In genomic region chr9:121675381-121675780, GRCh38 we compare ENCODE assay signal across 21 cellular contexts. TPM values are rescaled to one million over a fixed set of nuclear protein-coding genes. Genes with fewer than 3 reads are reported as not detected.
DNase-seq lines count a peak whose midpoint lies in the region; ATAC-seq, FAIRE-seq and TF ChIP-seq lines count a peak whose summit lies in the region.
"Had no signal": no experiment of that assay in that cellular context is flagged by ENCODE, and none has a peak within 500 bp of the region (broad histone marks: within the 10 kb centered on the region; RNA-seq: fewer than 3 reads in every experiment).

No MANE protein-coding gene starts in this region.

- H3K9ac ChIP-seq in kidney (ENCODE audit: low read length in 2 of 2) = no peak overlapping the region
- H3K9ac ChIP-seq in neuronal stem cell (ENCODE audit: low read depth, low read length, poor library complexity) = no peak overlapping the region
- H3K9ac ChIP-seq: GM23248 had no signal

- H2BK12ac ChIP-seq in neuronal stem cell (ENCODE audit: low read length) = no peak overlapping the region

- no peak overlapping the region for H3K23ac ChIP-seq in neuronal stem cell (ENCODE audit: low read depth, low read length, poor library complexity)

- no peak overlapping the region for H3K4me3 ChIP-seq in cardiac muscle cell
- H3K4me3 ChIP-seq in kidney (ENCODE audit: low read length in 2 of 2) = no peak overlapping the region
- no peak overlapping the region for H3K4me3 ChIP-seq in neuronal stem cell (ENCODE audit: low read length in 2 of 2)
- no peak overlapping the region for H3K4me3 ChIP-seq in spleen
- H3K4me3 ChIP-seq: GM12878, GM23248, Peyer's patch had no signal

- peak overlapping the region; percentile 68 for H3K27ac ChIP-seq in cardiac muscle cell
- H3K27ac ChIP-seq in kidney (ENCODE audit: low read depth in 2 of 2, low read length in 2 of 2) = no peak overlapping the region
- no peak overlapping the region for H3K27ac ChIP-seq in neuronal stem cell (replicated peaks; ENCODE audit: low read length)
- no peak overlapping the region for H3K27ac ChIP-seq in spleen
- H3K27ac ChIP-seq: C4-2B, GM23248, Peyer's patch had no signal

- H3K36me3 ChIP-seq in cardiac muscle cell (no peaks in the 10 kb centered on the region), kidney (ENCODE audit: control insufficient read depth in 1 of 2, insufficient read depth in 2 of 2, low read length in 2 of 2) (peaks cover 3 to 9% of the 10 kb centered on the region in 2 donors), neuronal stem cell (replicated peaks in 1 of 2; ENCODE audit: control insufficient read depth in 2 of 2, insufficient read depth in 2 of 2, low read length in 2 of 2) (peaks cover 11 to 18% of the 10 kb centered on the region in 2 donors), spleen (peaks cover 0 to 5% (median 0%) of the 10 kb centered on the region in 6 donors)

- intact Hi-C loops in left cardiac atrium (cut with DNase I) = no loop called here
- intact Hi-C loops in kidney (cut with DNase I) = no loop called here
- intact Hi-C loops in spleen (cut with DNase I; ENCODE audit: low total_unique reads) = no loop called here

- no peak overlapping the region for H2AFZ ChIP-seq in neuronal stem cell (ENCODE audit: low read length)
- H2AFZ ChIP-seq: GM23248 had no signal

- no peak overlapping the region for H2BK5ac ChIP-seq in neuronal stem cell (ENCODE audit: low read length)

- no peak for FAIRE-seq in kidney (lab: Jason Lieb, UNC)
- FAIRE-seq: A204.1, GM12878, GM18507 had no signal

- H3K9me3 ChIP-seq in cardiac muscle cell (ENCODE audit: low read depth) = no peaks in the 10 kb centered on the region
- H3K9me3 ChIP-seq in kidney (ENCODE audit: control insufficient read depth in 1 of 2, low read length in 2 of 2) = no peaks in the 10 kb centered on the region
- no peaks in the 10 kb centered on the region for H3K9me3 ChIP-seq in neuronal stem cell (replicated peaks in 1 of 2; ENCODE audit: control insufficient read depth in 2 of 2, insufficient read depth in 1 of 2, low read depth in 1 of 2, low read length in 2 of 2)
- no peaks in the 10 kb centered on the region for H3K9me3 ChIP-seq in spleen
- H3K9me3 ChIP-seq: Peyer's patch had no signal

- ATAC-seq in left cardiac atrium = no peak
- no peak for ATAC-seq in HG03159 (IDR thresholded peaks at IDR 0.05; ENCODE audit: unreplicated experiment)
- no peak for ATAC-seq in HG03342 (IDR thresholded peaks at IDR 0.05; ENCODE audit: unreplicated experiment)
- ATAC-seq: GM12878 had no signal

- no peak overlapping the region for H2AK5ac ChIP-seq in neuronal stem cell (ENCODE audit: low read depth, low read length)

- H3K4ac ChIP-seq in neuronal stem cell (ENCODE audit: low read length) = no peak overlapping the region

- H3K79me1 ChIP-seq in neuronal stem cell (ENCODE audit: low read depth, low read length) = peaks cover 18% of the 10 kb centered on the region

- H2BK15ac ChIP-seq in neuronal stem cell (ENCODE audit: low read length) = no peak overlapping the region

- H3K4me2 ChIP-seq in neuronal stem cell (ENCODE audit: insufficient read depth, low read length, poor library complexity, severe bottlenecking) = no peak overlapping the region

- DNase-seq in cardiac muscle cell (ENCODE audit: low read depth in 1 of 2, low spot score in 1 of 2) = no peak
- DNase-seq in left cardiac atrium = no peak
- DNase-seq in kidney = peak; percentile 28
- DNase-seq in neuronal stem cell (ENCODE audit: low spot score) = no peak
- DNase-seq in spleen = peak; percentile 39
- no peak for DNase-seq in activated CD4-positive, alpha-beta T cell treated with anti-CD3 and anti-CD28 coated beads for 1 hour
- DNase-seq: COR-L47, Karpas-422, NCI-H1105 treated with DMSO at 0.1 percent for 48 hours, NCI-H187 treated with DMSO at 0.1 percent for 48 hours, NCI-H446, NCI-H774, Peyer's patch, SIG-M5 had no signal

- H3K4me1 ChIP-seq in cardiac muscle cell (ENCODE audit: low read depth) (peaks cover 6% of the 10 kb centered on the region), kidney (ENCODE audit: control insufficient read depth in 1 of 2, insufficient read depth in 1 of 2, low read depth in 1 of 2, low read length in 2 of 2) (peaks cover 11 to 22% of the 10 kb centered on the region in 2 donors), neuronal stem cell (ENCODE audit: control insufficient read depth in 2 of 2, insufficient read depth in 1 of 2, low read depth in 1 of 2, low read length in 2 of 2) (peaks cover 6 to 11% of the 10 kb centered on the region in 2 donors), spleen (peaks cover 0 to 5% (median 0%) of the 10 kb centered on the region in 6 donors)

- H3K18ac ChIP-seq in neuronal stem cell (ENCODE audit: low read length) = no peak overlapping the region

- WGBS in neuronal stem cell (ENCODE audit: extremely low coverage in 2 of 2, insufficient read length in 2 of 2, insufficient replicate concordance in 1 of 2), 2 donors = no CpG with 5 or more reads among the region's 6 CpGs
- 79 to 88% (median 88%) methylated on average over 6 of the region's 6 CpGs for WGBS in spleen, 5 donors

- no peak overlapping the region for H4K91ac ChIP-seq in neuronal stem cell (ENCODE audit: low read depth, low read length, poor library complexity)

- H2BK120ac ChIP-seq in neuronal stem cell (ENCODE audit: low read depth, low read length) = peak overlapping the region; percentile 37

- H4K8ac ChIP-seq in neuronal stem cell (ENCODE audit: low read depth, low read length) = no peak overlapping the region

- no peak for TF ChIP-seq POLR2A in spleen (IDR thresholded peaks at IDR 0.05)

- H3K27me3 ChIP-seq in cardiac muscle cell (no peaks in the 10 kb centered on the region), neuronal stem cell (ENCODE audit: control insufficient read depth in 3 of 3, insufficient read depth in 3 of 3, low read depth in 1 of 3, low read length in 3 of 3) (no peaks in the 10 kb centered on the region), spleen (replicated peaks in 1 of 7) (peaks cover 0 to 3% (median 0%) of the 10 kb centered on the region in 7 donors)
- H3K27me3 ChIP-seq: Peyer's patch had no signal

- no peak for TF ChIP-seq CTCF in cardiac muscle cell (IDR thresholded peaks at IDR 0.05; ENCODE audit: low read depth, low read length)
- no peak for TF ChIP-seq CTCF in kidney (IDR thresholded peaks at IDR 0.05; ENCODE audit: borderline replicate concordance, extremely low read depth, insufficient read depth)
- TF ChIP-seq CTCF in spleen (IDR thresholded peaks at IDR 0.05 in 8 of 11, conservative IDR thresholded peaks at IDR 0.05 in 3 of 11) = no peak

- no peak overlapping the region for H3K14ac ChIP-seq in neuronal stem cell (ENCODE audit: low read length)

RNA-seq across cellular contexts. Expression of gene DAB2IP, which starts 23.9 kb away (rescaled TPM):
- 105 TPM in 2 replicates for total RNA-seq in cardiac muscle cell
- polyA plus RNA-seq in cardiac muscle cell = 25.7 and 31.7 TPM in 2 replicates
- 10 to 100 TPM; 41.6 to 58.3 TPM for total RNA-seq in left cardiac atrium
- total RNA-seq in kidney = 105 TPM
- 33.8 TPM for polyA plus RNA-seq in kidney (ENCODE audit: insufficient read depth, low read depth, low replicate concordance)
- polyA plus RNA-seq in neuronal stem cell (2013, experiment 1 of 2) = 28.9 TPM
- polyA plus RNA-seq in neuronal stem cell (2013, experiment 2 of 2) = 29.1 TPM
- total RNA-seq in spleen = 10 to 100 TPM; 34.1 to 83.0 (median 48.5) TPM
- 10 to 100 TPM in 1 of 3 donors, 1 to 10 TPM in 2; 5.0 to 24.2 (median 6.0) TPM for polyA plus RNA-seq in spleen

Comparison
In these comparisons a context has a peak if more than half of its experiments do, and no peak if none do; other contexts are left out.
1. DNase-seq: peak in kidney (single experiment) and spleen (single experiment); none in cardiac muscle cell (0 of 2), left cardiac atrium (single experiment), neuronal stem cell (single experiment) and activated CD4-positive, alpha-beta T cell treated with anti-CD3 and anti-CD28 coated beads for 1 hour (single experiment).